ENCODE assay signal across 8 cellular contexts in the genomic region with DNA sequence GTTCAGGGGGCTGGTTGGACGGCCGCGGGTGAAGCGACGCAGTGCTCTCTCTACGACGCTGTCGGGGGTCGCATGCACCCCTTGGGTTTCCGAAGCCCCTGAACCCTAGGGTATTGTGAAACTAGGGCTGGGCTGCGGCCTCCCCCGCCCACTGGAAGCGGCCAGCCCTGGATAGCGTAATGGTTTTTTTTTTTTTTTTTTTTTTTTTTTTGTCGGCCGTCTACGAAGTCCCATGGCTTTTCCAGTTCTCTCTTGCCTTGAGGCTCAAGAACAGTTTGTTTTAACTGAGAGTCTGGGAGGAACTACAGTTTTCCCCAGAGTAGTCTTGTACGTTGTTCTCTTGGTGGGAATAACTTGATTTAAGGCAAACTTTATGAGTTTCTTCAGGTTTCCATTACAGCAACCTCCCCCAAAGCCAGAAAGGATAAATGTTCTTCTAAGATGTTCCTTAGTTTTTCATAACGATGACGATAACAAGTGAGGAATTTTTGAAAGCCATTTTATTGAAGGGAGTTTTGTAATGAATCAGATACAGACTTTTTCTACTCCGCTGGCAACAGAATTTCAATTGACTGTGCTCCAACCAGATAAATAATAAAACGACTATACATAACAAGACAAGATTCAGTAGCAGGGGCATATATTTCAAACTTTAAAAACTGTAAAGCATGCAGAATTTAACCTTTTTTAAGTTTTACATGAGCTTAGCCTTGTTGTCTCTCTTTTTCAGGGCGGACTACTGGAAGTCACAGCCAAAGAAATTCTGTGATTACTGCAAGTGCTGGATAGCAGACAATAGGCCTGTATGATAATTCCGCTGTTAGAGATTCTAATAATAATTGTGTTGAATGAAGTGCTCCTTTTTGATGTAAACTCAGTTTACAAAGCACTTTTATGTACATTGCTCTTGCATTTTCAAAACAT. TPM values are rescaled to one million over a fixed set of nuclear protein-coding genes. Genes with fewer than 3 reads are reported as not detected.
DNase-seq lines count a peak whose midpoint lies in the region; TF ChIP-seq lines count a peak whose summit lies in the region.

No MANE protein-coding gene starts in this region.

- H3K9me3 Mint-ChIP-seq in T-helper 2 cell treated with Interferon-gamma antibody and Interleukin-4, amounts not matched to agents 5 μg/mL and 100 μg/mL, for 36 hours, result no peaks in the 10 kb centered on the region

- peaks cover 38% of the 10 kb centered on the region for H3K4me1 Mint-ChIP-seq in T-helper 2 cell treated with Interferon-gamma antibody and Interleukin-4, amounts not matched to agents 5 μg/mL and 100 μg/mL, for 36 hours (ENCODE audit: low read depth)

- H3K36me3 ChIP-seq in HEK293 (ENCODE audit: control insufficient read depth in 2 of 2, insufficient read depth in 1 of 2, low read length in 2 of 2) (peaks cover 20 to 30% of the 10 kb centered on the region in 2 experiments), right atrium auricular region (peaks cover 20% of the 10 kb centered on the region), sigmoid colon (peaks cover 0 to 14% (median 7%) of the 10 kb centered on the region in 4 donors)

- CTCF ChIA-PET in HEK293 (lab: Yijun Ruan, JAX), result interaction anchor here (0.6 to 1.4 kb wide), 2 partner anchors 90 to 135 kb away, joined by 3 to 4 read pairs; no protein-coding TSS in a partner anchor

- H3K27ac ChIP-seq in HEK293 (ENCODE audit: extremely low read depth, low read depth, low read length) (peak overlapping the region; percentile 97), right atrium auricular region (peak overlapping the region; percentile 98), sigmoid colon (peak overlapping the region; percentile 91 to 99 (median 98))

- TF ChIP-seq POLR2A in sigmoid colon (IDR thresholded peaks at IDR 0.05), result peak in 1 of 2 donors; percentile 16

- H3K9me3 ChIP-seq in HEK293 (ENCODE audit: control insufficient read depth, insufficient read depth, low read depth, low read length), result no peaks in the 10 kb centered on the region
- H3K9me3 ChIP-seq in right atrium auricular region, result no peaks in the 10 kb centered on the region
- no peaks in the 10 kb centered on the region for H3K9me3 ChIP-seq in sigmoid colon

- no peaks in the 10 kb centered on the region for H3K27me3 Mint-ChIP-seq in T-helper 2 cell treated with Interferon-gamma antibody and Interleukin-4, amounts not matched to agents 5 μg/mL and 100 μg/mL, for 36 hours (ENCODE audit: low read depth)

- peak overlapping the region; percentile 99 for H3K4me3 Mint-ChIP-seq in T-helper 2 cell treated with Interferon-gamma antibody and Interleukin-4, amounts not matched to agents 5 μg/mL and 100 μg/mL, for 36 hours

- POLR2A ChIA-PET in HEK293 (lab: Yijun Ruan, JAX), result interaction anchor here (0.8 to 1.4 kb wide), 2 partner anchors 140 to 1074 kb away, joined by 3 to 10 read pairs; no protein-coding TSS in a partner anchor

- TF ChIP-seq CTCF in HEK293 (tag by site-specific recombination; IDR thresholded peaks at IDR 0.05), result no peak
- no peak for TF ChIP-seq CTCF in right atrium auricular region (IDR thresholded peaks at IDR 0.05)
- no peak for TF ChIP-seq CTCF in sigmoid colon (IDR thresholded peaks at IDR 0.05)

- no peaks in the 10 kb centered on the region for H3K27me3 ChIP-seq in right atrium auricular region
- H3K27me3 ChIP-seq in sigmoid colon, result no peaks in the 10 kb centered on the region

- peak overlapping the region; percentile 99 for H3K27ac Mint-ChIP-seq in T-helper 2 cell treated with Interferon-gamma antibody and Interleukin-4, amounts not matched to agents 5 μg/mL and 100 μg/mL, for 36 hours

- H3K4me3 ChIP-seq in HEK293 (ENCODE audit: low read depth, low read length), result peak overlapping the region; percentile 94
- peak overlapping the region; percentile 66 to 77 for H3K4me3 ChIP-seq in right atrium auricular region
- H3K4me3 ChIP-seq in sigmoid colon, result peak overlapping the region; percentile 61 to 93 (median 80)

- TF ChIP-seq EP300 in sigmoid colon (IDR thresholded peaks at IDR 0.05), result peak in 1 of 4 donors; percentile 63

- intact Hi-C loops in sigmoid colon (cut with DNase I), result loop anchor here (2.0 to 10.0 kb wide), 7 partner anchors 71 to 983 kb away; a partner anchor contains a TSS

- peaks cover 30% of the 10 kb centered on the region for H3K36me3 Mint-ChIP-seq in T-helper 2 cell treated with Interferon-gamma antibody and Interleukin-4, amounts not matched to agents 5 μg/mL and 100 μg/mL, for 36 hours (ENCODE audit: low read depth)

- 3 to 7% methylated on average over 24 of the region's 24 CpGs for WGBS in sigmoid colon, 2 donors

- DNase-seq in T-helper 2 cell treated with Interferon-gamma antibody and Interleukin-4, amounts not matched to agents 5 μg/mL and 100 μg/mL, for 36 hours (ENCODE audit: low spot score), result no peak
- no peak for DNase-seq in T-helper 2 cell
- DNase-seq in M059J (ENCODE audit: low read depth), result peak; percentile 68
- DNase-seq in amniotic stem cell (lab: John Stamatoyannopoulos, UW), result peak; percentile 40
- peak; percentile 72 for DNase-seq in right atrium auricular region (ENCODE audit: low spot score)
- no peak for DNase-seq in sigmoid colon
- DNase-seq in T1000 (lab: John Stamatoyannopoulos, UW), result no peak

- H3K4me1 ChIP-seq in HEK293 (ENCODE audit: control insufficient read depth, insufficient read depth, low read length), result peaks cover 10% of the 10 kb centered on the region
- H3K4me1 ChIP-seq in right atrium auricular region, result peaks cover 0 to 55% of the 10 kb centered on the region in 2 donors
- H3K4me1 ChIP-seq in sigmoid colon, result peaks cover 0 to 73% (median 62%) of the 10 kb centered on the region in 4 donors

TF ChIP-seq in HEK293, 187 proteins besides CTCF, POLR2A, EP300 and RAD21 (continues in another document):
- TF ChIP-seq ZNF777 (tag by site-specific recombination; IDR thresholded peaks at IDR 0.05; ENCODE audit: borderline replicate concordance) (no peak), MEIS1 (CRISPR knock-in tag; IDR thresholded peaks at IDR 0.05; ENCODE audit: borderline replicate concordance) (no peak), ZNF571 (tag by site-specific recombination; IDR thresholded peaks at IDR 0.05) (no peak), ZNF266 (tag by site-specific recombination; IDR thresholded peaks at IDR 0.05; ENCODE audit: low read depth) (no peak), ZBTB8A (tag by site-specific recombination; IDR thresholded peaks at IDR 0.05) (no peak), YY2 (tag by site-specific recombination; IDR thresholded peaks at IDR 0.05) (no peak), ZNF112 (tag by site-specific recombination; IDR thresholded peaks at IDR 0.05) (no peak), FEZF1 (tag by site-specific recombination; IDR thresholded peaks at IDR 0.05) (peak; percentile 46), ZNF776 (tag by site-specific recombination; IDR thresholded peaks at IDR 0.05; ENCODE audit: borderline replicate concordance) (no peak), RBAK (tag by site-specific recombination; IDR thresholded peaks at IDR 0.05) (no peak), MYNN (tag by site-specific recombination; IDR thresholded peaks at IDR 0.05; ENCODE audit: borderline replicate concordance) (no peak), ZNF2 (tag by site-specific recombination; IDR thresholded peaks at IDR 0.05) (peak; percentile 29; the same call in 1 of the 2 replicates), ZNF707 (tag by site-specific recombination; IDR thresholded peaks at IDR 0.05) (no peak), ZNF138 (tag by site-specific recombination; IDR thresholded peaks at IDR 0.05; ENCODE audit: borderline replicate concordance) (no peak), ZNF670 (tag by site-specific recombination; IDR thresholded peaks at IDR 0.05; ENCODE audit: low read depth) (no peak), EGR2 (tag by site-specific recombination; IDR thresholded peaks at IDR 0.05; ENCODE audit: low read depth) (peak; percentile 60; the same call in 1 of the 2 replicates), ZNF404 (tag by site-specific recombination; IDR thresholded peaks at IDR 0.05) (no peak), ZNF202 (tag by site-specific recombination; IDR thresholded peaks at IDR 0.05; ENCODE audit: borderline replicate concordance) (no peak)
- TF ChIP-seq, protein P1, sequence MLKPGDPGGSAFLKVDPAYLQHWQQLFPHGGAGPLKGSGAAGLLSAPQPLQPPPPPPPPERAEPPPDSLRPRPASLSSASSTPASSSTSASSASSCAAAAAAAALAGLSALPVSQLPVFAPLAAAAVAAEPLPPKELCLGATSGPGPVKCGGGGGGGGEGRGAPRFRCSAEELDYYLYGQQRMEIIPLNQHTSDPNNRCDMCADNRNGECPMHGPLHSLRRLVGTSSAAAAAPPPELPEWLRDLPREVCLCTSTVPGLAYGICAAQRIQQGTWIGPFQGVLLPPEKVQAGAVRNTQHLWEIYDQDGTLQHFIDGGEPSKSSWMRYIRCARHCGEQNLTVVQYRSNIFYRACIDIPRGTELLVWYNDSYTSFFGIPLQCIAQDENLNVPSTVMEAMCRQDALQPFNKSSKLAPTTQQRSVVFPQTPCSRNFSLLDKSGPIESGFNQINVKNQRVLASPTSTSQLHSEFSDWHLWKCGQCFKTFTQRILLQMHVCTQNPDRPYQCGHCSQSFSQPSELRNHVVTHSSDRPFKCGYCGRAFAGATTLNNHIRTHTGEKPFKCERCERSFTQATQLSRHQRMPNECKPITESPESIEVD (tag by site-specific recombination; IDR thresholded peaks at IDR 0.05), result peak; percentile 95

RNA-seq across cellular contexts. Expression of a gene that starts 0.9 kb away (rescaled TPM):
- 6.9 and 9.8 TPM in 2 replicates for total RNA-seq in M059J (2014; rRNA removed; shearing (Covaris generic))
- total RNA-seq in right atrium auricular region (10 to 100 TPM; 14.0 to 18.0 TPM), sigmoid colon (10 to 100 TPM; 11.6 to 25.0 (median 18.4) TPM)
- polyA plus RNA-seq in sigmoid colon, result 1 to 10 TPM; 5.1 to 7.8 (median 7.2) TPM

RNA-seq across cellular contexts. Expression of a gene that starts 43.1 kb away (rescaled TPM):
- total RNA-seq in M059J (2014; rRNA removed; shearing (Covaris generic)), result 18.9 and 26.6 TPM in 2 replicates
- total RNA-seq in right atrium auricular region (10 to 100 TPM; 39.1 to 54.2 TPM), sigmoid colon (10 to 100 TPM; 47.4 to 68.5 (median 58.0) TPM)
- 10 to 100 TPM; 31.8 to 45.3 (median 35.1) TPM for polyA plus RNA-seq in sigmoid colon

Comparison
In these comparisons a context has a peak if more than half of its experiments do, and no peak if none do; other contexts are left out.
1. DNase-seq: peak in M059J (single experiment), amniotic stem cell (single experiment) and right atrium auricular region (single experiment); none in T-helper 2 cell treated with Interferon-gamma antibody and Interleukin-4, amounts not matched to agents 5 μg/mL and 100 μg/mL, for 36 hours (single experiment), T-helper 2 cell (0 of 5), sigmoid colon (single experiment) and T1000 (single experiment).
2. Peak in every context shown above with its lines, with median percentiles within 50 percentile points of each other: H3K27ac ChIP-seq and H3K4me3 ChIP-seq.